In the genomic region with DNA sequence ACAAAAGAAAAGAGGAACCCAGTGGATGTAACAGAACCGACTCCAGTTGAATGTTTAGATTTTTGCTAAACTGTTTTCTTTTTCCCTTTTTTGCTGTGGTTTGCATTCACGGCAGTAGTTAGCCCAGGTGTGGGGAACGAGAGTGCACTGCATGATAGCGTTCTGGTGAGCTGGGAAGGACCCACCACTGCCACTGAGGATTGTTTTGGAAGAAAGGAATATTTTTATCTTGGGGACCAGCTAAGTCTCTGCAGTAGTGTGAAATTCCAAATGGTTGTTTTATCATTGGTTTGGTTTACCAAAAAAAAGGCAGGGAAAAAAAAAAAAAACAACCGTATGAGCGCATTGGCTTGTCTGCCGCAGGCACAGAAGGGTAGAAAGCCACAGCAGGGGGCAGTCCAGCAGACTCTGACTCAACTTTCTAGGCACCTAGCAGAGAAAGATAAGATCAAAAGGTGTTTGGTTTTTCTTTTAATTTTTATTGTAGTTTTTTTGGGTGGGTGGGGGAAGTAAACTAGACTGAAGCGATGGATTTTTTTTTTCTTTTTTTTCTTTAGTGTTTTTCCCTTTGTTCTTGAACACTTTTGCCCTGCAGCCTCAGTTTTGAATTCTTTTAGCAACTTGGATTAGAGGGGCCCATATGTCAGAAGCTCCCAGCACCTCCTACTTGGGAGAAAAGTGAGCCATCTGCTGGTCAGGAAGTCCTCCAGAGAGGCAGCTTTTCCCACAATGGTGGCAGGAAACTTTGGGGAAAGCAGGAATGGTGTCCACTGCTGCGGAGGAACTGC, we compare ENCODE assay signal across 8 cellular contexts. TPM values are rescaled to one million over a fixed set of nuclear protein-coding genes. Genes with fewer than 3 reads are reported as not detected.
DNase-seq lines count a peak whose midpoint lies in the region; ATAC-seq and TF ChIP-seq lines count a peak whose summit lies in the region.

No MANE protein-coding gene starts in this region.

- H3K27me3 ChIP-seq in colonic mucosa: no peaks in the 10 kb centered on the region
- no peaks in the 10 kb centered on the region for H3K27me3 ChIP-seq in neural progenitor cell

- H3K4me3 Mint-ChIP-seq in WTC11 (no peak overlapping the region), neural progenitor cell (peak overlapping the region; percentile 22)

- H3K4me1 Mint-ChIP-seq in WTC11 (peaks cover 34% of the 10 kb centered on the region), neural progenitor cell (peaks cover 7% of the 10 kb centered on the region)

- H3K36me3 ChIP-seq in colonic mucosa (no peaks in the 10 kb centered on the region), neural progenitor cell (no peaks in the 10 kb centered on the region)

- no peak overlapping the region for H3K4me3 ChIP-seq in colonic mucosa
- H3K4me3 ChIP-seq in neural progenitor cell: no peak overlapping the region

- CTCF ChIA-PET in WTC11 (lab: Charles Lee): interaction anchor here (0.6 to 3.0 kb wide), 18 partner anchors 9 to 726 kb away, joined by 3 to 15 read pairs (median 5); a partner anchor contains a TSS

- H3K9me3 Mint-ChIP-seq in WTC11 (no peaks in the 10 kb centered on the region), neural progenitor cell (no peaks in the 10 kb centered on the region)

- TF ChIP-seq CTCF in WTC11 (IDR thresholded peaks at IDR 0.05): no peak
- peak; percentile 17 for TF ChIP-seq CTCF in colonic mucosa (IDR thresholded peaks at IDR 0.05)
- TF ChIP-seq CTCF in neural progenitor cell (IDR thresholded peaks at IDR 0.05): peak; percentile 51

- intact Hi-C loops in colonic mucosa (cut with DNase I): loop anchor here (5.0 kb wide), 1 partner anchor 35 kb away; no protein-coding TSS in a partner anchor

- H3K9me3 ChIP-seq in colonic mucosa: no peaks in the 10 kb centered on the region
- no peaks in the 10 kb centered on the region for H3K9me3 ChIP-seq in neural progenitor cell (ENCODE audit: low read depth)

- H3K9ac ChIP-seq in colonic mucosa (ENCODE audit: low read depth in 2 of 2, low read length in 2 of 2) (no peak overlapping the region), neural progenitor cell (no peak overlapping the region)

- H3K27me3 Mint-ChIP-seq in WTC11 (ENCODE audit: low read depth) (no peaks in the 10 kb centered on the region), neural progenitor cell (ENCODE audit: insufficient read depth, low read depth) (peaks cover 4% of the 10 kb centered on the region)

- peak; percentile 65 for ATAC-seq in WTC11
- ATAC-seq in GM19324 (IDR thresholded peaks at IDR 0.05; ENCODE audit: low FRiP score, unreplicated experiment): no peak
- no peak for ATAC-seq in GM18517 (IDR thresholded peaks at IDR 0.05; ENCODE audit: unreplicated experiment)

- no peak overlapping the region for H3K4me2 ChIP-seq in neural progenitor cell

- peak; percentile 51 for DNase-seq in stimulated activated CD4-positive, alpha-beta T cell treated with anti-CD3 and anti-CD28 coated beads, Interleukin-1b, Interleukin-23, amount 100 ng/mL, for 48 hours
- DNase-seq in stimulated activated CD4-positive, alpha-beta T cell treated with anti-CD3 and anti-CD28 coated beads, Interleukin-2, amount 100 ng/mL, for 48 hours: no peak
- peak; percentile 45 for DNase-seq in WTC11 (ENCODE audit: low spot score)
- DNase-seq in colonic mucosa: no peak
- DNase-seq in neural progenitor cell (ENCODE audit: low spot score): peak; percentile 63
- DNase-seq in HCEC 1CT: no peak

- H3K36me3 Mint-ChIP-seq in WTC11 (peaks cover 51% of the 10 kb centered on the region), neural progenitor cell (peaks cover 29% of the 10 kb centered on the region)

- no peak overlapping the region for H2AFZ ChIP-seq in neural progenitor cell (replicated peaks)

- POLR2A ChIA-PET in WTC11 (lab: Charles Lee): interaction anchor here (1.1 to 1.9 kb wide), 2 partner anchors 13 to 17 kb away, joined by 4 to 8 read pairs; a partner anchor contains a TSS

- peaks cover 14% of the 10 kb centered on the region for H3F3A ChIP-seq in neural progenitor cell (ENCODE audit: low read depth)

- H4K20me1 ChIP-seq in neural progenitor cell (ENCODE audit: low read depth): no peaks in the 10 kb centered on the region

- H3K79me2 ChIP-seq in neural progenitor cell (ENCODE audit: low read depth): no peaks in the 10 kb centered on the region

- no peak overlapping the region for H3K27ac ChIP-seq in colonic mucosa
- no peak overlapping the region for H3K27ac ChIP-seq in neural progenitor cell

- H3K4me1 ChIP-seq in colonic mucosa: no peaks in the 10 kb centered on the region
- peaks cover 8% of the 10 kb centered on the region for H3K4me1 ChIP-seq in neural progenitor cell

- H3K27ac Mint-ChIP-seq in WTC11 (peak overlapping the region; percentile 84), neural progenitor cell (no peak overlapping the region)

TF ChIP-seq in WTC11, 78 proteins besides CTCF, POLR2A, EP300 and RAD21:
- TF ChIP-seq, protein P1, sequence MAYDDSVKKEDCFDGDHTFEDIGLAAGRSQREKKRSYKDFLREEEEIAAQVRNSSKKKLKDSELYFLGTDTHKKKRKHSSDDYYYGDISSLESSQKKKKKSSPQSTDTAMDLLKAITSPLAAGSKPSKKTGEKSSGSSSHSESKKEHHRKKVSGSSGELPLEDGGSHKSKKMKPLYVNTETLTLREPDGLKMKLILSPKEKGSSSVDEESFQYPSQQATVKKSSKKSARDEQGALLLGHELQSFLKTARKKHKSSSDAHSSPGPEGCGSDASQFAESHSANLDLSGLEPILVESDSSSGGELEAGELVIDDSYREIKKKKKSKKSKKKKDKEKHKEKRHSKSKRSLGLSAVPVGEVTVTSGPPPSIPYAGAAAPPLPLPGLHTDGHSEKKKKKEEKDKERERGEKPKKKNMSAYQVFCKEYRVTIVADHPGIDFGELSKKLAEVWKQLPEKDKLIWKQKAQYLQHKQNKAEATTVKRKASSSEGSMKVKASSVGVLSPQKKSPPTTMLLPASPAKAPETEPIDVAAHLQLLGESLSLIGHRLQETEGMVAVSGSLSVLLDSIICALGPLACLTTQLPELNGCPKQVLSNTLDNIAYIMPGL (CRISPR knock-in tag; IDR thresholded peaks at IDR 0.05): 0 out of 2 replicates have a peak, but pooled peaks have one; percentile 30
- no peak for TF ChIP-seq MYBL2 (CRISPR knock-in tag; IDR thresholded peaks at IDR 0.05)
- TF ChIP-seq, protein P2, sequence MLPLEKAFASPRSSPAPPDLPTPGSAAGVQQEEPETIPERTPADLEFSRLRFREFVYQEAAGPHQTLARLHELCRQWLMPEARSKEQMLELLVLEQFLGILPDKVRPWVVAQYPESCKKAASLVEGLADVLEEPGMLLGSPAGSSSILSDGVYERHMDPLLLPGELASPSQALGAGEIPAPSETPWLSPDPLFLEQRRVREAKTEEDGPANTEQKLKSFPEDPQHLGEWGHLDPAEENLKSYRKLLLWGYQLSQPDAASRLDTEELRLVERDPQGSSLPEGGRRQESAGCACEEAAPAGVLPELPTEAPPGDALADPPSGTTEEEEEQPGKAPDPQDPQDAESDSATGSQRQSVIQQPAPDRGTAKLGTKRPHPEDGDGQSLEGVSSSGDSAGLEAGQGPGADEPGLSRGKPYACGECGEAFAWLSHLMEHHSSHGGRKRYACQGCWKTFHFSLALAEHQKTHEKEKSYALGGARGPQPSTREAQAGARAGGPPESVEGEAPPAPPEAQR (CRISPR knock-in tag; IDR thresholded peaks at IDR 0.05): 0 out of 2 replicates have a peak, but pooled peaks have one; percentile 27

RNA-seq across cellular contexts. Expression of a gene that starts 13.5 kb away (rescaled TPM):
- total RNA-seq in WTC11 (2021) (83.2 to 89.4 TPM (median 88.4 TPM) in 3 replicates), colonic mucosa (100 to 1,000 TPM; 143 to 207 TPM), neural progenitor cell (ENCODE audit: low replicate concordance) (69.5 and 90.1 TPM in 2 replicates)

RNA-seq across cellular contexts. Expression of a gene that starts 18.7 kb away (rescaled TPM):
- 71.1 to 88.9 TPM (median 80.3 TPM) in 3 replicates for total RNA-seq in WTC11 (2021)
- total RNA-seq in colonic mucosa: 1 to 10 TPM; 5.6 to 7.3 TPM
- total RNA-seq in neural progenitor cell (ENCODE audit: low replicate concordance): 67.1 and 76.5 TPM in 2 replicates

RNA-seq across cellular contexts. Expression of a gene that starts 50.7 kb away (rescaled TPM):
- total RNA-seq in WTC11 (2021): 52.5 to 57.7 TPM (median 54.7 TPM) in 3 replicates
- 100 to 1,000 TPM in 1 of 2 donors, 10 to 100 TPM in 1; 49.3 to 582 TPM for total RNA-seq in colonic mucosa
- total RNA-seq in neural progenitor cell (ENCODE audit: low replicate concordance): 12.4 and 22.9 TPM in 2 replicates

RNA-seq across cellular contexts. Expression of a gene that starts 53.9 kb away (rescaled TPM):
- total RNA-seq in WTC11 (2021): 0.11 to 0.23 TPM (median 0.17 TPM) in 3 replicates
- under 1 TPM; 0.58 to 0.59 TPM for total RNA-seq in colonic mucosa
- 0.21 and 0.50 TPM in 2 replicates for total RNA-seq in neural progenitor cell (ENCODE audit: low replicate concordance)

Comparison
In these comparisons a context has a peak if more than half of its experiments do, and no peak if none do; other contexts are left out.
1. DNase-seq: peak in stimulated activated CD4-positive, alpha-beta T cell treated with anti-CD3 and anti-CD28 coated beads, Interleukin-1b, Interleukin-23, amount 100 ng/mL, for 48 hours (single experiment), WTC11 (single experiment) and neural progenitor cell (single experiment); none in stimulated activated CD4-positive, alpha-beta T cell treated with anti-CD3 and anti-CD28 coated beads, Interleukin-2, amount 100 ng/mL, for 48 hours (0 of 2), colonic mucosa (single experiment) and HCEC 1CT (single experiment).